13 cellular contexts compared by ENCODE assay signal in genomic region chr5:32760091-32760509, GRCh38. TPM values are rescaled to one million over a fixed set of nuclear protein-coding genes. Genes with fewer than 3 reads are reported as not detected.
A peak's percentile ranks its signal among the peaks of the same experiment; 100 is the strongest.
DNase-seq lines count a peak whose midpoint lies in the region; ATAC-seq and TF ChIP-seq lines count a peak whose summit lies in the region.
"Had no signal": no experiment of that assay in that cellular context is flagged by ENCODE, and none has a peak within 500 bp of the region (broad histone marks: within the 10 kb centered on the region; RNA-seq: fewer than 3 reads in every experiment).

No MANE protein-coding gene starts in this region.

- DNase-seq in GM04503 (ENCODE audit: low read depth) (peak; percentile 72), Panc1 (ENCODE audit: low read depth, low spot score) (peak; percentile 66), erythroblast (lab: John Stamatoyannopoulos, UW) (peak; percentile 57), psoas muscle (no peak), T-helper 1 cell (no peak), BE2C (no peak)
- DNase-seq: activated CD8-positive, alpha-beta memory T cell treated with anti-CD3 and anti-CD28 coated beads for 24 hours; caudate nucleus; NCI-H146 had no signal

- H3K36me3 ChIP-seq in Panc1 (ENCODE audit: control insufficient read depth, insufficient read depth, low read length): no peaks in the 10 kb centered on the region
- H3K36me3 ChIP-seq in psoas muscle (ENCODE audit: insufficient read depth in 1 of 2, low read depth in 1 of 2): no peaks in the 10 kb centered on the region
- H3K36me3 ChIP-seq in BE2C: no peaks in the 10 kb centered on the region
- H3K36me3 ChIP-seq: prostate gland had no signal

- in situ Hi-C loops in Panc1 (cut with HindIII; ENCODE audit: low pct_unique_long_range_greater_than_20kb, low sequenced_read_pairs): no loop called here

- no peaks in the 10 kb centered on the region for H3K4me1 ChIP-seq in Panc1 (ENCODE audit: control insufficient read depth, insufficient read depth, low read length)
- H3K4me1 ChIP-seq in psoas muscle: no peaks in the 10 kb centered on the region
- H3K4me1 ChIP-seq in BE2C: no peaks in the 10 kb centered on the region
- H3K4me1 ChIP-seq: prostate gland had no signal

- POLR2A ChIA-PET in Panc1 (lab: Charles Lee): interaction anchor here (0.6 kb wide), 1 partner anchor 336 kb away, joined by 3 read pairs; no protein-coding TSS in a partner anchor

- intact Hi-C loops in Panc1 (cut with micrococcal nuclease; ENCODE audit: unreplicated experiment) (no loop called here), psoas muscle (cut with DNase I) (no loop called here)

- H3K9me3 ChIP-seq in Panc1 (ENCODE audit: control insufficient read depth, insufficient read depth, low read depth, low read length): 0 out of 2 replicates have a peak, but pooled peaks cover 2% of the 10 kb centered on the region
- H3K9me3 ChIP-seq in psoas muscle: peaks cover 4% of the 10 kb centered on the region
- no peaks in the 10 kb centered on the region for H3K9me3 ChIP-seq in BE2C
- H3K9me3 ChIP-seq: prostate gland had no signal

- no peak for TF ChIP-seq CTCF in Panc1 (IDR thresholded peaks at IDR 0.05)
- no peak for TF ChIP-seq CTCF in psoas muscle (IDR thresholded peaks at IDR 0.05)
- TF ChIP-seq CTCF in BE2C (IDR thresholded peaks at IDR 0.05; ENCODE audit: low read depth, low read length): no peak

- WGBS in psoas muscle, 3 donors: 58 to 71% (median 67%) methylated on average over 4 of the region's 4 CpGs

- ATAC-seq in Panc1 (no peak), psoas muscle (no peak), GM19328 (IDR thresholded peaks at IDR 0.05; ENCODE audit: unreplicated experiment) (no peak), HG03565 (IDR thresholded peaks at IDR 0.05; ENCODE audit: unreplicated experiment) (no peak)

- CTCF ChIA-PET in Panc1 (lab: Charles Lee): no interaction called here

- no TSS peak for BruUV-seq in Panc1 (replicated peaks; lab: Mats Ljungman, UMichigan)

- no peaks in the 10 kb centered on the region for H3K27me3 ChIP-seq in Panc1 (ENCODE audit: control insufficient read depth, insufficient read depth, low read length)
- no peaks in the 10 kb centered on the region for H3K27me3 ChIP-seq in psoas muscle (ENCODE audit: insufficient read depth in 3 of 3, low read length in 2 of 3)
- H3K27me3 ChIP-seq in BE2C: no peaks in the 10 kb centered on the region

- H3K27ac ChIP-seq in Panc1 (ENCODE audit: low read length) (no peak overlapping the region), psoas muscle (no peak overlapping the region)
- H3K27ac ChIP-seq: prostate gland had no signal

- no peak overlapping the region for H3K4me3 ChIP-seq in Panc1 (ENCODE audit: low read depth in 2 of 2, low read length in 2 of 2)
- H3K4me3 ChIP-seq in psoas muscle: peak overlapping the region; percentile 1
- H3K4me3 ChIP-seq in BE2C (ENCODE audit: low read depth, low read length): no peak overlapping the region
- H3K4me3 ChIP-seq: prostate gland had no signal

- TF ChIP-seq POLR2A in erythroblast (IDR thresholded peaks at IDR 0.05; ENCODE audit: low read length): no peak

RNA-seq across cellular contexts. Expression of gene NPR3, which starts 49.0 kb away (rescaled TPM):
- total RNA-seq in Panc1 (2021; ENCODE audit: unreplicated experiment) (0.10 TPM), psoas muscle (10 to 100 TPM in 3 of 4 donors, 1 to 10 TPM in 1; 2.2 to 44.2 (median 20.5) TPM)
- 0.35 TPM for polyA plus RNA-seq in Panc1 (2012; ENCODE audit: insufficient read length)
- 10 to 100 TPM in 1 of 3 donors, 1 to 10 TPM in 2; 1.6 to 19.6 (median 1.8) TPM for polyA plus RNA-seq in psoas muscle
- 1.7 TPM for polyA plus RNA-seq in BE2C (2012; ENCODE audit: insufficient read depth, insufficient read length, low read depth)
- total RNA-seq: SK-MEL-5 had no signal

Comparison
In these comparisons a context has a peak if more than half of its experiments do, and no peak if none do; other contexts are left out.
1. DNase-seq: peak in GM04503 (single experiment), Panc1 (single experiment) and erythroblast (2 of 2); none in psoas muscle (0 of 2), T-helper 1 cell (0 of 5) and BE2C (single experiment).